ENCODE assay signal across 23 cellular contexts in the genomic region with DNA sequence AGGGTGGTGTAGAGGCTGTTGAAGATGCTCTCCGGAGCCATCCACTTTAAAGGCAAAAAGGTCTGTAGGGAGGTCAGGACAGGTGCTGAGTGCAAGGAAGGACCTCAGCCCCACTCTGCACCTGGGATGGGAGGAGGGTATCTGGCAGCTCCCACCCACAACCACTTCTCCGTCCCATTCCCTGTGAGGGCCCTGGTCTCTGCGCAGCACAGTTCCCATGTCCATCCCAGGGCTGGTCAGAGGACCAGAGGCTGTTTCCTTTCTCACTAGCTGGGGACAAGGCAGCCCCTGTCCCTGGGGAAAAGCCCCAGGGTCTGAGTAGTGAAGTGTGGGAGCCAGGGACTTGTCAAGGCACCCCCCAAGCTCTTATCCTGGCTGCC. TPM values are rescaled to one million over a fixed set of nuclear protein-coding genes. Genes with fewer than 3 reads are reported as not detected.
"Had no signal": no experiment of that assay in that cellular context is flagged by ENCODE, and none has a peak within 500 bp of the region (broad histone marks: within the 10 kb centered on the region; RNA-seq: fewer than 3 reads in every experiment).

No MANE protein-coding gene starts in this region.

- H3K27ac Mint-ChIP-seq: activated B cell treated with CpG ODN at 0.5 μM for 24 hours; activated CD4-positive, alpha-beta T cell treated with anti-CD3 and anti-CD28 coated beads, Interleukin-2, amount 10 ng/mL, durations not matched to agents 24 days and 14 days; activated naive CD4-positive, alpha-beta T cell treated with anti-CD3 and anti-CD28 coated beads, Interleukin-2, amount 50 U/mL, for 72 hours; brain; memory B cell; naive thymus-derived CD8-positive, alpha-beta T cell; progenitor cell of endocrine pancreas; T-cell had no signal

- DNase-seq: activated B cell treated with CpG ODN at 0.5 μM for 24 hours; activated CD4-positive, alpha-beta T cell treated with anti-CD3 and anti-CD28 coated beads, Interleukin-2, amount 10 ng/mL, durations not matched to agents 24 days and 14 days; activated gamma-delta T cell treated with Interleukin-2 at 50 U/mL for 16 hours; central memory CD4-positive, alpha-beta T cell; erythroblast; gastrocnemius medialis; kidney glomerular epithelial cell; SIG-M5; small intestine; stimulated activated CD4-positive, alpha-beta T cell treated with anti-CD3 and anti-CD28 coated beads, Interleukin-4, amount 100 ng/mL, for 1 hour; testis had no signal

- H3K4me1 ChIP-seq: gastrocnemius medialis, testis had no signal

- H3K27me3 ChIP-seq: gastrocnemius medialis, right atrium auricular region, testis, upper lobe of right lung had no signal

- H3K27me3 Mint-ChIP-seq: activated B cell treated with CpG ODN at 0.5 μM for 24 hours; activated CD4-positive, alpha-beta T cell treated with anti-CD3 and anti-CD28 coated beads, Interleukin-2, amount 10 ng/mL, durations not matched to agents 24 days and 14 days; brain; memory B cell; naive thymus-derived CD8-positive, alpha-beta T cell; T-cell had no signal

- H3K36me3 ChIP-seq: gastrocnemius medialis had no signal

- H3K4me1 Mint-ChIP-seq: activated B cell treated with CpG ODN at 0.5 μM for 24 hours, brain, T-cell had no signal

- H3K36me3 Mint-ChIP-seq: activated naive CD4-positive, alpha-beta T cell treated with anti-CD3 and anti-CD28 coated beads, Interleukin-2, amount 50 U/mL, for 72 hours; memory B cell; naive thymus-derived CD8-positive, alpha-beta T cell; T-cell had no signal

- H3K4me3 Mint-ChIP-seq: activated B cell treated with CpG ODN at 0.5 μM for 24 hours; activated CD4-positive, alpha-beta T cell treated with anti-CD3 and anti-CD28 coated beads, Interleukin-2, amount 10 ng/mL, durations not matched to agents 24 days and 14 days; brain; memory B cell; naive thymus-derived CD8-positive, alpha-beta T cell; T-cell had no signal

- ATAC-seq: gastrocnemius medialis; naive thymus-derived CD8-positive, alpha-beta T cell; SK-N-SH treated with all-trans-retinoic acid at 6 μM for 48 hours; T-cell; upper lobe of right lung had no signal

- H3K9me3 Mint-ChIP-seq: activated B cell treated with CpG ODN at 0.5 μM for 24 hours; activated CD4-positive, alpha-beta T cell treated with anti-CD3 and anti-CD28 coated beads, Interleukin-2, amount 10 ng/mL, durations not matched to agents 24 days and 14 days; activated naive CD4-positive, alpha-beta T cell treated with anti-CD3 and anti-CD28 coated beads, Interleukin-2, amount 50 U/mL, for 72 hours; brain; memory B cell; naive thymus-derived CD8-positive, alpha-beta T cell; T-cell had no signal

- H3K4me3 ChIP-seq: coronary artery, gastrocnemius medialis, right atrium auricular region, testis, upper lobe of right lung had no signal

- H3K27ac ChIP-seq: gastrocnemius medialis, right atrium auricular region, testis, upper lobe of right lung had no signal

- H3K9me3 ChIP-seq: gastrocnemius medialis, right atrium auricular region, testis, upper lobe of right lung had no signal

RNA-seq across cellular contexts. Expression of a gene that starts 33.7 kb away (rescaled TPM):
- total RNA-seq: activated CD4-positive, alpha-beta T cell treated with anti-CD3 and anti-CD28 coated beads, Interleukin-2, amount 10 ng/mL, durations not matched to agents 24 days and 14 days; activated CD8-positive, alpha-beta memory T cell treated with anti-CD3 and anti-CD28 coated beads for 36 hours; progenitor cell of endocrine pancreas had no signal

RNA-seq across cellular contexts. Expression of a gene that starts 46.5 kb away (rescaled TPM):
- total RNA-seq: activated B cell treated with CpG ODN at 0.5 μM for 24 hours; activated CD4-positive, alpha-beta T cell treated with anti-CD3 and anti-CD28 coated beads, Interleukin-2, amount 10 ng/mL, durations not matched to agents 24 days and 14 days; activated CD8-positive, alpha-beta memory T cell treated with anti-CD3 and anti-CD28 coated beads for 36 hours; activated naive CD4-positive, alpha-beta T cell treated with anti-CD3 and anti-CD28 coated beads, Interleukin-2, amount 50 U/mL, for 72 hours; liver; naive thymus-derived CD8-positive, alpha-beta T cell; right atrium auricular region; upper lobe of right lung had no signal
